1 cellular context compared by ENCODE assay signal in the genomic region with DNA sequence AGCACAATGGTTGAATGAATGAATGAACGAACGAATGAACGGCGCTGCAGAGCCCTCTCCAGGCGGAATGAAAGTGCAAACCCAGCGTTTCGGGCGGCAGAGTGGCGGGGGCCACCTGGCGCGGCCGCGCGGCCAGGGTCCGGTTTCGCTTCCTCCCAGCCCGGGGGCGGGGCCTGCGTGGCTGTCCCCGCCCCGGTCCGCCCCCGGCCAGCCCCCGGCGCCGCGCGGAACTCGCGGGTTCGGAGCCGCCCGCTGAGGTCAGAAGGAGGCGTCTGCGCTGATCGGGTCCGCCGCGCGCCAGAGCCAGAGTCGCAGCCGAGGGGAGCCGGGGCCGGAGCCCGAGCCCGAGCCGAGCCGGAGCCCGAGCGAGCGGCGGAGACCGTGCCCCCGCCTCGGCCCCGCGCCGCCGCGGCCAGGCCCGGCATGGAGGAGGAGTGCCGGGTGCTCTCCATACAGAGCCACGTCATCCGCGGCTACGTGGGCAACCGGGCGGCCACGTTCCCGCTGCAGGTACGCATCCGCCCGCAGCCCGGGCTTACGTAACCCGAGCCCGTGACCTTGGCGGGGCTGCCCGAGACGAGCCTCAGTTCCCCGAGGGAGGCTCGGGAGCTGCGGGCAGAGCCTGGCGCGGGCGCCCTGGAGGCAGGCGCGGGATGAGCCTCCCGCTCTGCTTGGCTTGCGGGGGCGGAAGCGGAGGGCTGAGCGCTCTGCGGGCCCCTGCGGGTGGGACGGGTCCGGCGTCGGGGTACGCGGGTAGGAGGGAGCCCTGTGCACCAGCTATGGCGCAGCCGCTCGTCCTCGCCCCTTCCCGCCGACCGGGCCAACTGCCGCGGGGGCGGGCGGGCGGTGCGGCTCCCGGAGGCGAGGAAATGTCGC.
A peak's percentile ranks its signal among the peaks of the same experiment; 100 is the strongest.
TF ChIP-seq lines count a peak whose summit lies in the region.

TSS of gene PDXK (plus strand) at position 258 of the 876 bp plus-strand sequence. CDS start at position 424, 166 bp downstream.

TF ChIP-seq in IMR-90, 13 proteins besides CTCF, POLR2A, EP300 and RAD21 (continued from another document):
- TF ChIP-seq MAZ (IDR thresholded peaks at IDR 0.05; ENCODE audit: borderline replicate concordance, low read depth, low read length) (peak; percentile 73; the same call in 1 of the 2 replicates), MXI1 (IDR thresholded peaks at IDR 0.05; ENCODE audit: borderline replicate concordance, low read depth, low read length) (peak; percentile 9; the same call in 1 of the 2 replicates), CEBPB (IDR thresholded peaks at IDR 0.05; ENCODE audit: low read depth, low read length) (peak; percentile 86), CHD1 (IDR thresholded peaks at IDR 0.05; ENCODE audit: low read depth, low read length) (0 out of 2 replicates have a peak, but pooled peaks have one; percentile 49), FOS (IDR thresholded peaks at IDR 0.05; ENCODE audit: low read depth, low read length) (peak; percentile 28; the same call in 1 of the 2 replicates), MAFK (IDR thresholded peaks at IDR 0.05; ENCODE audit: low read depth, low read length) (peak; percentile 62), SMC3 (IDR thresholded peaks at IDR 0.05; ENCODE audit: low read depth, low read length) (no peak), NFE2L2 (IDR thresholded peaks at IDR 0.05; ENCODE audit: low read depth, low read length) (no peak)
- TF ChIP-seq, protein P1, sequence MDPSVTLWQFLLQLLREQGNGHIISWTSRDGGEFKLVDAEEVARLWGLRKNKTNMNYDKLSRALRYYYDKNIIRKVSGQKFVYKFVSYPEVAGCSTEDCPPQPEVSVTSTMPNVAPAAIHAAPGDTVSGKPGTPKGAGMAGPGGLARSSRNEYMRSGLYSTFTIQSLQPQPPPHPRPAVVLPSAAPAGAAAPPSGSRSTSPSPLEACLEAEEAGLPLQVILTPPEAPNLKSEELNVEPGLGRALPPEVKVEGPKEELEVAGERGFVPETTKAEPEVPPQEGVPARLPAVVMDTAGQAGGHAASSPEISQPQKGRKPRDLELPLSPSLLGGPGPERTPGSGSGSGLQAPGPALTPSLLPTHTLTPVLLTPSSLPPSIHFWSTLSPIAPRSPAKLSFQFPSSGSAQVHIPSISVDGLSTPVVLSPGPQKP (IDR thresholded peaks at IDR 0.05; ENCODE audit: borderline replicate concordance, low read depth, low read length), result no peak
